In the genomic region with DNA sequence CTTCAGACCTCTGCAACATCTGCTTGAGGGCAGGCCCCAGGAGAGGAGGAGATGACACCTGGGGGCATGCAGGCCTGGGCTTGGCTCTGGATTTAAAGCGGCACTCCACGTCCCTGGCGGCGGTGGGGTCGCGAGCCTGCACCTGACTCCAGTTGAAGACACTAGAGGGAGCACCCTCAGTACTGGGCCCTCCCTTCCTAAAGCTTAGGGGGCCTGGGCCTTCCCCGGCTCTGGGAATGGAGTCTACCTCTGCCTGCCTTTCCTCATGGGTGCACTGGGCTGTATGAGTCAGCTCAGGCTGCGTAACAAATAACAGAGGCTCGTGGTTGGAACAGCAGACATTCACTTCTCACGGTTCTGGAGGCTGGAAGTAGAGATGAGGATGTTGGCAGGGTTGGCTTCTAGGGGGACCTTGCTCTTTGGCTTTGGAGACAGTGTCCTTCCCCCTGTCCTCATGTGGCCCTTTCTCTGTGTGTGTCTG, we compare ENCODE assay signal across 15 cellular contexts.
A peak's percentile ranks its signal among the peaks of the same experiment; 100 is the strongest.
DNase-seq lines count a peak whose midpoint lies in the region; ATAC-seq, FAIRE-seq and TF ChIP-seq lines count a peak whose summit lies in the region.
"Had no signal": no experiment of that assay in that cellular context is flagged by ENCODE, and none has a peak within 500 bp of the region (broad histone marks: within the 10 kb centered on the region; RNA-seq: fewer than 3 reads in every experiment).

No MANE protein-coding gene starts in this region.

- no peak overlapping the region for H3K23ac ChIP-seq in H1 (ENCODE audit: insufficient read length)
- H3K23ac ChIP-seq in neuronal stem cell (ENCODE audit: low read depth, low read length, poor library complexity), result no peak overlapping the region

- ATAC-seq in pancreas, result no peak
- no peak for ATAC-seq in GM21447 (IDR thresholded peaks at IDR 0.05; ENCODE audit: unreplicated experiment)
- ATAC-seq: Panc1 had no signal

- no peak for TF ChIP-seq POLR2A in H1 (IDR thresholded peaks at IDR 0.05; ENCODE audit: control extremely low read depth in 1 of 2, low read depth in 2 of 2, low read length in 2 of 2)

- H2BK15ac ChIP-seq in H1 (ENCODE audit: low read length) (no peak overlapping the region), neuronal stem cell (ENCODE audit: low read length) (peak overlapping the region; percentile 69)

- H3K23me2 ChIP-seq in H1 (ENCODE audit: low read depth, low read length), result no peaks in the 10 kb centered on the region

- no peak overlapping the region for H3K4me2 ChIP-seq in Loucy (ENCODE audit: low read depth, low read length, poor library complexity, severe bottlenecking)
- H3K4me2 ChIP-seq in H1 (ENCODE audit: insufficient read depth in 1 of 2, low read depth in 2 of 2, low read length in 2 of 2), result no peak overlapping the region
- no peak overlapping the region for H3K4me2 ChIP-seq in neuronal stem cell (ENCODE audit: insufficient read depth, low read length, poor library complexity, severe bottlenecking)

- peak; percentile 21 to 45; a peak in 2 of 4 replicates for TF ChIP-seq RAD21 in H1 (IDR thresholded peaks at IDR 0.05 in 1 of 2, conservative IDR thresholded peaks at IDR 0.05 in 1 of 2; ENCODE audit: low read depth in 2 of 2, low read length in 2 of 2)

- TF ChIP-seq CTCF in Loucy (conservative IDR thresholded peaks at IDR 0.05; ENCODE audit: low read length) (0 out of 2 replicates have a peak, but pooled peaks have one; percentile 16), H1 (IDR thresholded peaks at IDR 0.05; ENCODE audit: control extremely low read depth in 1 of 3, insufficient read depth in 1 of 3, low read depth in 1 of 3, low read length in 3 of 3) (peak; percentile 39 to 53 (median 41)), pancreas (IDR thresholded peaks at IDR 0.05) (no peak), foreskin fibroblast (IDR thresholded peaks at IDR 0.05; ENCODE audit: low read depth, low read length) (no peak)

- DNase-seq in ELF-1 (ENCODE audit: low read depth, low spot score) (peak; percentile 55), H1 (ENCODE audit: low read depth in 1 of 2, low spot score in 2 of 2) (peak in 1 of 2 experiments; percentile 67), neuronal stem cell (ENCODE audit: low spot score) (no peak), pancreas (no peak), foreskin fibroblast (no peak)
- DNase-seq: GOT3, MG63, NCI-H1092 treated with DMSO at 0.1 percent for 48 hours, NCI-H1694, NCI-H2107, NCI-H2227 treated with DMSO at 0.1 percent for 48 hours, NCI-H524 treated with DMSO at 0.1 percent for 48 hours had no signal

- H2BK120ac ChIP-seq in H1 (replicated peaks; ENCODE audit: low read depth, low read length) (no peak overlapping the region), neuronal stem cell (ENCODE audit: low read depth, low read length) (no peak overlapping the region)

- no peak overlapping the region for H3K56ac ChIP-seq in H1 (replicated peaks; ENCODE audit: insufficient read length, low read depth, low read length)

- H3K27ac ChIP-seq in H1 (ENCODE audit: low read depth, low read length) (no peak overlapping the region), neuronal stem cell (replicated peaks; ENCODE audit: low read length) (peak overlapping the region; percentile 40), pancreas (no peak overlapping the region)

- no peak overlapping the region for H2BK5ac ChIP-seq in H1 (ENCODE audit: low read depth, low read length)
- no peak overlapping the region for H2BK5ac ChIP-seq in neuronal stem cell (ENCODE audit: low read length)

- H4K20me1 ChIP-seq in Loucy (ENCODE audit: insufficient read depth, low read length, poor library complexity, severe bottlenecking) (no peaks in the 10 kb centered on the region), H1 (replicated peaks in 1 of 2; ENCODE audit: control insufficient read depth in 1 of 2, insufficient read depth in 2 of 2, low read length in 2 of 2) (peaks cover 0 to 2% of the 10 kb centered on the region in 2 experiments)

- H3F3A ChIP-seq in Loucy (ENCODE audit: low read depth), result no peaks in the 10 kb centered on the region

- H3K18ac ChIP-seq in H1 (ENCODE audit: extremely low read depth, low read length), result no peak overlapping the region
- peak overlapping the region; percentile 83 for H3K18ac ChIP-seq in neuronal stem cell (ENCODE audit: low read length)

- no peak overlapping the region for H4K91ac ChIP-seq in H1 (replicated peaks; ENCODE audit: insufficient read length, low read length)
- no peak overlapping the region for H4K91ac ChIP-seq in neuronal stem cell (ENCODE audit: low read depth, low read length, poor library complexity)

- H2BK12ac ChIP-seq in H1 (ENCODE audit: low read depth, low read length), result peak overlapping the region; percentile 23; the same call in 1 of the 2 replicates
- H2BK12ac ChIP-seq in neuronal stem cell (ENCODE audit: low read length), result no peak overlapping the region

- H3K79me1 ChIP-seq in H1 (ENCODE audit: low read depth, low read length) (no peaks in the 10 kb centered on the region), neuronal stem cell (ENCODE audit: low read depth, low read length) (no peaks in the 10 kb centered on the region)

- CTCF ChIA-PET in H1 (lab: Charles Lee; ENCODE audit: partially characterized antibody), result interaction anchor here (0.8 to 4.0 kb wide), 6 partner anchors 9 to 29 kb away, joined by 3 to 33 read pairs (median 3); no protein-coding TSS in a partner anchor

- FAIRE-seq in H1 (lab: Jason Lieb, UNC) (no peak), pancreas (lab: Jason Lieb, UNC) (no peak)

- H2AK5ac ChIP-seq in H1 (ENCODE audit: low read depth, low read length) (no peak overlapping the region), neuronal stem cell (ENCODE audit: low read depth, low read length) (peak overlapping the region; percentile 61)

- H3K79me2 ChIP-seq in Loucy (ENCODE audit: insufficient read depth, low read length) (no peaks in the 10 kb centered on the region), H1 (ENCODE audit: control insufficient read depth in 1 of 2, insufficient read depth in 2 of 2, low read length in 2 of 2) (no peaks in the 10 kb centered on the region)

- H3K27me3 ChIP-seq in Loucy (ENCODE audit: insufficient read depth, low read length, poor library complexity, severe bottlenecking) (no peaks in the 10 kb centered on the region), H1 (replicated peaks in 1 of 4; ENCODE audit: control insufficient read depth in 3 of 4, extremely low read depth in 1 of 4, insufficient read depth in 3 of 4, low read length in 3 of 4) (no peaks in the 10 kb centered on the region), neuronal stem cell (ENCODE audit: control insufficient read depth in 3 of 3, insufficient read depth in 3 of 3, low read depth in 1 of 3, low read length in 3 of 3) (no peaks in the 10 kb centered on the region), pancreas (no peaks in the 10 kb centered on the region)

- H3K36me3 ChIP-seq in Loucy (ENCODE audit: insufficient read depth, low read length) (no peaks in the 10 kb centered on the region), H1 (ENCODE audit: control insufficient read depth in 2 of 4, insufficient read depth in 4 of 4, low read length in 3 of 4) (no peaks in the 10 kb centered on the region), neuronal stem cell (replicated peaks in 1 of 2; ENCODE audit: control insufficient read depth in 2 of 2, insufficient read depth in 2 of 2, low read length in 2 of 2) (no peaks in the 10 kb centered on the region), pancreas (no peaks in the 10 kb centered on the region)
- H3K36me3 ChIP-seq: MG63 had no signal

- WGBS in H1 (ENCODE audit: extremely low coverage in 1 of 2, insufficient coverage in 1 of 2, insufficient read length in 1 of 2, insufficient replicate concordance in 2 of 2, low coverage in 1 of 2, low lambda C conversion rate in 2 of 2, missing lambda C conversion rate in 1 of 2), 2 experiments, result 92% methylated on average over 10 of the region's 10 CpGs; no CpG with 5 or more reads in 1 of the 2 experiments
- no CpG with 5 or more reads among the region's 10 CpGs for WGBS in neuronal stem cell (ENCODE audit: extremely low coverage in 2 of 2, insufficient read length in 2 of 2, insufficient replicate concordance in 1 of 2), 2 donors
- 94 to 97% methylated on average over 10 of the region's 10 CpGs for WGBS in pancreas, 2 donors

- POLR2A ChIA-PET in H1 (lab: Charles Lee; ENCODE audit: partially characterized antibody), result interaction anchor here (0.6 kb wide), 1 partner anchor 372 kb away, joined by 3 read pairs; no protein-coding TSS in a partner anchor

- H3K9me3 ChIP-seq in Loucy (ENCODE audit: insufficient read depth, low read depth, low read length) (no peaks in the 10 kb centered on the region), H1 (ENCODE audit: insufficient read depth in 2 of 2, low read depth in 1 of 2, low read length in 1 of 2) (0 out of 4 replicates have a peak, but pooled peaks cover 0 to 2% of the 10 kb centered on the region in 2 experiments), neuronal stem cell (replicated peaks in 1 of 2; ENCODE audit: control insufficient read depth in 2 of 2, insufficient read depth in 1 of 2, low read depth in 1 of 2, low read length in 2 of 2) (peaks cover 0 to 4% of the 10 kb centered on the region in 2 donors), pancreas (no peaks in the 10 kb centered on the region)
- H3K9me3 ChIP-seq: MG63 had no signal

- H3K14ac ChIP-seq in H1 (ENCODE audit: insufficient read length) (no peak overlapping the region), neuronal stem cell (ENCODE audit: low read length) (no peak overlapping the region)

- H3K4me3 ChIP-seq in Loucy (ENCODE audit: low read length, poor library complexity, severe bottlenecking) (no peak overlapping the region), H1 (ENCODE audit: extremely low read depth in 1 of 4, insufficient read depth in 2 of 4, low read depth in 3 of 4, low read length in 4 of 4) (no peak overlapping the region), neuronal stem cell (ENCODE audit: low read length in 2 of 2) (no peak overlapping the region), pancreas (no peak overlapping the region), foreskin fibroblast (ENCODE audit: low read depth in 1 of 2, low read length in 2 of 2) (no peak overlapping the region)
- H3K4me3 ChIP-seq: MG63 had no signal

- H4K8ac ChIP-seq in H1 (ENCODE audit: extremely low read depth, insufficient read depth, low read length), result peak overlapping the region; percentile 58; the same call in 1 of the 2 replicates
- H4K8ac ChIP-seq in neuronal stem cell (ENCODE audit: low read depth, low read length), result no peak overlapping the region

- no peak for TF ChIP-seq EP300 in H1 (IDR thresholded peaks at IDR 0.05; ENCODE audit: borderline replicate concordance in 1 of 2, low read depth in 2 of 2, low read length in 2 of 2)

- intact Hi-C loops in pancreas (cut with DNase I), result no loop called here

- no peak overlapping the region for H4K5ac ChIP-seq in H1 (ENCODE audit: insufficient read length, low read depth, low read length)

- no peak overlapping the region for H2BK20ac ChIP-seq in H1 (ENCODE audit: low read length)

- H3K4me1 ChIP-seq in Loucy (ENCODE audit: insufficient read depth, low read length, poor library complexity, severe bottlenecking) (no peaks in the 10 kb centered on the region), H1 (replicated peaks in 1 of 4; ENCODE audit: control insufficient read depth in 3 of 4, insufficient read depth in 4 of 4, low read length in 3 of 4) (peaks cover 0 to 16% (median 6%) of the 10 kb centered on the region in 4 experiments; a peak in 6 of 7 replicates), neuronal stem cell (ENCODE audit: control insufficient read depth in 2 of 2, insufficient read depth in 1 of 2, low read depth in 1 of 2, low read length in 2 of 2) (peaks cover 15 to 19% of the 10 kb centered on the region in 2 donors), pancreas (no peaks in the 10 kb centered on the region)

- H2AFZ ChIP-seq in Loucy (ENCODE audit: low read length) (no peak overlapping the region), H1 (ENCODE audit: low read length) (no peak overlapping the region), neuronal stem cell (ENCODE audit: low read length) (no peak overlapping the region)

- H3K4ac ChIP-seq in H1 (replicated peaks; ENCODE audit: insufficient read length, low read depth, low read length) (no peak overlapping the region), neuronal stem cell (ENCODE audit: low read length) (no peak overlapping the region)

- H3K9ac ChIP-seq in Loucy (ENCODE audit: low read depth, low read length, poor library complexity, severe bottlenecking) (no peak overlapping the region), H1 (replicated peaks in 1 of 4; ENCODE audit: extremely low read depth in 1 of 4, low read depth in 3 of 4, low read length in 3 of 4) (no peak overlapping the region), neuronal stem cell (ENCODE audit: low read depth, low read length, poor library complexity) (peak overlapping the region; percentile 27)

- no peaks in the 10 kb centered on the region for H3K9me2 ChIP-seq in Loucy (replicated peaks; ENCODE audit: low read depth, low read length)

Comparison
In these comparisons a context has a peak if more than half of its experiments do, and no peak if none do; other contexts are left out.
1. CTCF ChIP-seq: peak in Loucy (single experiment) and H1 (3 of 3); none in pancreas (0 of 4) and foreskin fibroblast (single experiment).